In the genomic region with DNA sequence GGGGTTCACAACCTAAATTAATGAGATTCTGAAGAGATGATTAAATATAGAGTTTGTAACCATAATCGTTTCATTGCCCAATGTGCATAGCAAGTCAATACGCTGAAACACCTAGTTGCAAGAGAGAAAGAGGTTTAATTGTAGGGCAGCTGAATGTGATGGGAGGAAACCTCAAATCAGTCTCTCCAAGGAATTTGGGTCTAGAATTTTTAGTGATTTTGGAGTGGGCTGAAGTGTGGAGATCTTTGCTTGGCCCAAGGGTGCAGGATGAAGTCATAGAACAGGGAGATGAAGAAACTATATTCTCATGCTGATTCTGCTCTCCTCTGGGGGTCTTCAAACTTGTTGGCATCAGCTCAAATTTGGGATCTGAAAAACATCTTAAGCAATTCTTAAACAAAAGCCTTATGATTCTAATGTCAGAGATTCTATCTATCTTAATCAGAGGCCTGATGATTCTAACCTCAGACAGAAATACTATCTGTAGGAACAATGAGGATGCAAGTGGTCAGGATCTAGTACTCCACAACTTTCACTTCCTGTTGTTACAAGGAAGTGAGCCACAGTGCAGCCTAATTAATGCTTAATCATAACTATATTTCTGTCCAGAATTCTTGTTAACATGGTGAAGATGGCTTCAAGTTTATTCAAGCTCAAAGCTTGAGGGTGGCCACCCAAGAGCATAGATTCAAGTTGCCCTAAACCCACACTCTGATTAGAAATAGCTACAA, we compare ENCODE assay signal across 14 cellular contexts.
DNase-seq lines count a peak whose midpoint lies in the region; ATAC-seq and TF ChIP-seq lines count a peak whose summit lies in the region.
"Had no signal": no experiment of that assay in that cellular context is flagged by ENCODE, and none has a peak within 500 bp of the region (broad histone marks: within the 10 kb centered on the region; RNA-seq: fewer than 3 reads in every experiment).

No MANE protein-coding gene starts in this region.

- CTCF ChIA-PET in Caco-2 (lab: Charles Lee), result interaction anchor here (0.8 to 1.3 kb wide), 3 partner anchors 28 to 168 kb away, joined by 3 read pairs; a partner anchor contains a TSS
- CTCF ChIA-PET in OCI-LY7 (lab: Charles Lee; ENCODE audit: unreplicated experiment), result interaction anchor here (0.6 to 1.8 kb wide), 7 partner anchors 11 to 106 kb away, joined by 3 to 7 read pairs (median 3); no protein-coding TSS in a partner anchor

- H3K4me1 ChIP-seq in Caco-2 (peaks cover 86% of the 10 kb centered on the region), OCI-LY7 (ENCODE audit: insufficient read depth, low read length, poor library complexity, severe bottlenecking) (peaks cover 87% of the 10 kb centered on the region), lower lobe of right lung (peaks cover 34% of the 10 kb centered on the region)

- H3K9me3 ChIP-seq in Caco-2 (no peaks in the 10 kb centered on the region), OCI-LY7 (ENCODE audit: low read length) (no peaks in the 10 kb centered on the region), lower lobe of right lung (no peaks in the 10 kb centered on the region)
- H3K9me3 ChIP-seq: spleen had no signal

- H3K9me2 ChIP-seq in OCI-LY7 (ENCODE audit: insufficient read depth, low read length), result no peaks in the 10 kb centered on the region

- intact Hi-C loops in Caco-2 (cut with micrococcal nuclease; ENCODE audit: unreplicated experiment), result no loop called here
- intact Hi-C loops in OCI-LY7 (cut with micrococcal nuclease; ENCODE audit: unreplicated experiment), result no loop called here
- intact Hi-C loops in lower lobe of right lung (cut with DNase I), result no loop called here

- H3K9me3 Mint-ChIP-seq in Caco-2 (ENCODE audit: unreplicated experiment) (no peaks in the 10 kb centered on the region), immature natural killer cell (no peaks in the 10 kb centered on the region)
- H3K9me3 Mint-ChIP-seq: nephron progenitor cell had no signal

- H3K4me3 Mint-ChIP-seq in Caco-2 (ENCODE audit: unreplicated experiment), result no peak overlapping the region
- no peak overlapping the region for H3K4me3 Mint-ChIP-seq in immature natural killer cell
- H3K4me3 Mint-ChIP-seq: nephron progenitor cell had no signal

- H3K27ac Mint-ChIP-seq in Caco-2 (ENCODE audit: unreplicated experiment) (peak overlapping the region; percentile 86), immature natural killer cell (no peak overlapping the region)
- H3K27ac Mint-ChIP-seq: nephron progenitor cell had no signal

- H3K27me3 ChIP-seq in Caco-2 (replicated peaks; ENCODE audit: control insufficient read depth, insufficient read depth, low read length) (no peaks in the 10 kb centered on the region), lower lobe of right lung (ENCODE audit: low read depth) (no peaks in the 10 kb centered on the region)
- H3K27me3 ChIP-seq: dorsolateral prefrontal cortex, foreskin keratinocyte, spleen had no signal

- H3K4me1 Mint-ChIP-seq in Caco-2 (ENCODE audit: low read depth, unreplicated experiment) (peaks cover 54% of the 10 kb centered on the region), immature natural killer cell (peaks cover 0 to 7% of the 10 kb centered on the region in 2 donors)

- BruUV-seq in Caco-2 (replicated peaks; lab: Mats Ljungman, UMichigan) (no TSS peak), OCI-LY7 (replicated peaks; lab: Mats Ljungman, UMichigan) (no TSS peak)

- H3K27ac ChIP-seq in OCI-LY7 (ENCODE audit: low read depth, low read length, poor library complexity, severe bottlenecking) (peak overlapping the region; percentile 71), lower lobe of right lung (no peak overlapping the region)
- H3K27ac ChIP-seq: dorsolateral prefrontal cortex, foreskin keratinocyte had no signal

- ATAC-seq in GM21367 (IDR thresholded peaks at IDR 0.05; ENCODE audit: unreplicated experiment), result peak; percentile 47
- ATAC-seq in lower lobe of right lung, result no peak
- no peak for ATAC-seq in GM21526 (IDR thresholded peaks at IDR 0.05; ENCODE audit: low FRiP score, unreplicated experiment)
- ATAC-seq: foreskin keratinocyte had no signal

- H3K36me3 Mint-ChIP-seq in Caco-2 (ENCODE audit: insufficient read depth, unreplicated experiment) (peaks cover 16% of the 10 kb centered on the region), immature natural killer cell (no peaks in the 10 kb centered on the region)
- H3K36me3 Mint-ChIP-seq: CD14-positive monocyte had no signal

- TF ChIP-seq CTCF in Caco-2 (IDR thresholded peaks at IDR 0.05; ENCODE audit: insufficient read depth in 1 of 2, low read depth in 1 of 2, low read length in 1 of 2, severe bottlenecking in 1 of 2, unreplicated experiment in 1 of 2) (no peak), OCI-LY7 (conservative IDR thresholded peaks at IDR 0.05; ENCODE audit: low read length) (no peak), lower lobe of right lung (IDR thresholded peaks at IDR 0.05) (no peak)

- H3K4me3 ChIP-seq in Caco-2 (ENCODE audit: low read depth, low read length), result no peak overlapping the region
- peak overlapping the region; percentile 3 for H3K4me3 ChIP-seq in OCI-LY7 (ENCODE audit: low read depth, low read length, poor library complexity, severe bottlenecking)
- no peak overlapping the region for H3K4me3 ChIP-seq in lower lobe of right lung
- H3K4me3 ChIP-seq: dorsolateral prefrontal cortex, spleen had no signal

- H4K20me1 ChIP-seq in OCI-LY7 (ENCODE audit: insufficient read depth, low read length), result no peaks in the 10 kb centered on the region

- DNase-seq in Caco-2 (no peak), OCI-LY7 (ENCODE audit: low spot score) (peak; percentile 48), germinal center (ENCODE audit: low spot score) (peak; percentile 51), lower lobe of right lung (no peak), immature natural killer cell (no peak), NCI-H1436 treated with DMSO at 0.1 percent for 48 hours (lab: John Stamatoyannopoulos, UW) (no peak)
- DNase-seq: dorsolateral prefrontal cortex, NCI-H1092 treated with DMSO at 0.1 percent for 48 hours, nephron progenitor cell, spleen had no signal

- H3K4me2 ChIP-seq in OCI-LY7 (ENCODE audit: low read length), result peak overlapping the region; percentile 50

- H3K36me3 ChIP-seq in Caco-2 (ENCODE audit: control insufficient read depth, insufficient read depth, low read length), result no peaks in the 10 kb centered on the region
- H3K36me3 ChIP-seq in OCI-LY7 (ENCODE audit: insufficient read depth, low read length), result no peaks in the 10 kb centered on the region
- no peaks in the 10 kb centered on the region for H3K36me3 ChIP-seq in lower lobe of right lung
- H3K36me3 ChIP-seq: spleen had no signal

- H2AFZ ChIP-seq in OCI-LY7 (ENCODE audit: low read length), result peak overlapping the region; percentile 3; the same call in 1 of the 2 replicates

- no peaks in the 10 kb centered on the region for H3K27me3 Mint-ChIP-seq in Caco-2 (ENCODE audit: insufficient read depth, unreplicated experiment)
- H3K27me3 Mint-ChIP-seq in immature natural killer cell (ENCODE audit: low read depth in 3 of 3), result no peaks in the 10 kb centered on the region

- POLR2A ChIA-PET in Caco-2 (lab: Charles Lee), result interaction anchor here (0.6 to 1.2 kb wide), 2 partner anchors 35 to 944 kb away, joined by 3 read pairs; no protein-coding TSS in a partner anchor
- POLR2A ChIA-PET in OCI-LY7 (lab: Charles Lee), result interaction anchor here (0.8 to 9.4 kb wide), 13 partner anchors 11 to 126 kb away, joined by 3 to 141 read pairs (median 7); no protein-coding TSS in a partner anchor

- no peaks in the 10 kb centered on the region for H3K79me2 ChIP-seq in OCI-LY7 (ENCODE audit: insufficient read depth, low read depth, low read length)

Comparison
In these comparisons a context has a peak if more than half of its experiments do, and no peak if none do; other contexts are left out.
1. DNase-seq: peak in OCI-LY7 (single experiment) and germinal center (single experiment); none in Caco-2 (0 of 2), lower lobe of right lung (single experiment), immature natural killer cell (0 of 3) and NCI-H1436 treated with DMSO at 0.1 percent for 48 hours (single experiment).